In the genomic region with DNA sequence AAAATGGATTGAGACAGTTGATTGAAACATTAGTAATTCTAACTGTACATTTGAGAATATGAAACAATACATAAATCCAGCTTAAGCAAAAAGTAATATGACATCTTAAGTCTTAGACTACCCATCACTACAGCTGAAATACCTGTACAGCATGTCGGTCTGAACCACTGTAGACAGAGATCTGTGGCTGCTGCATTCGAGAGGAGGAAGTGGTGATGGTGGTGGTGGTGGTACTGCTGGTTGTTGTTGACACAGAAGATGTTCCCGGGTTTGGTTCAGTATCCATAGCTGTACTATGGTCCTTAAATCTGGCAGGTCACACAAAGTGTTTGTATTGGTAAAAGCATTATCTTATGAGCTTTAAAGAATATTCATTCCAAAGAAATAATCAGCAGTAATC, we compare ENCODE assay signal across 8 cellular contexts. TPM values are rescaled to one million over a fixed set of nuclear protein-coding genes. Genes with fewer than 3 reads are reported as not detected.
A peak's percentile ranks its signal among the peaks of the same experiment; 100 is the strongest.
DNase-seq lines count a peak whose midpoint lies in the region; ATAC-seq and TF ChIP-seq lines count a peak whose summit lies in the region.

No MANE protein-coding gene starts in this region.

- no peaks in the 10 kb centered on the region for H3K9me3 ChIP-seq in testis

- H3K4me3 Mint-ChIP-seq in T-helper 2 cell treated with Interferon-gamma antibody and Interleukin-4, amounts not matched to agents 5 μg/mL and 100 μg/mL, for 36 hours, result peak overlapping the region; percentile 74
- H3K4me3 Mint-ChIP-seq in chondrocyte (ENCODE audit: unreplicated experiment), result peak overlapping the region; percentile 17

- H3K36me3 Mint-ChIP-seq in T-helper 2 cell treated with Interferon-gamma antibody and Interleukin-4, amounts not matched to agents 5 μg/mL and 100 μg/mL, for 36 hours (ENCODE audit: low read depth), result peaks cover 37% of the 10 kb centered on the region
- peaks cover 10% of the 10 kb centered on the region for H3K36me3 Mint-ChIP-seq in chondrocyte (ENCODE audit: low read depth)

- H3K36me3 ChIP-seq in testis (ENCODE audit: low read depth, missing control alignments), result peaks cover 3% of the 10 kb centered on the region

- TF ChIP-seq POLR2A in testis (IDR thresholded peaks at IDR 0.05), result no peak

- peak; percentile 34 for ATAC-seq in GM21423 (IDR thresholded peaks at IDR 0.05; ENCODE audit: unreplicated experiment)

- no peaks in the 10 kb centered on the region for H3K9me3 Mint-ChIP-seq in T-helper 2 cell treated with Interferon-gamma antibody and Interleukin-4, amounts not matched to agents 5 μg/mL and 100 μg/mL, for 36 hours
- H3K9me3 Mint-ChIP-seq in chondrocyte (ENCODE audit: low read depth), result no peaks in the 10 kb centered on the region

- peaks cover 7% of the 10 kb centered on the region for H3K4me1 ChIP-seq in testis

- peak overlapping the region; percentile 71 for H3K27ac Mint-ChIP-seq in T-helper 2 cell treated with Interferon-gamma antibody and Interleukin-4, amounts not matched to agents 5 μg/mL and 100 μg/mL, for 36 hours
- H3K27ac Mint-ChIP-seq in chondrocyte (ENCODE audit: unreplicated experiment), result peak overlapping the region; percentile 2

- H3K27ac ChIP-seq in testis, result no peak overlapping the region

- H3K4me3 ChIP-seq in testis, result no peak overlapping the region

- intact Hi-C loops in testis (cut with DNase I; ENCODE audit: low total_unique reads), result no loop called here

- peak; percentile 45 for DNase-seq in T-helper 2 cell treated with Interferon-gamma antibody and Interleukin-4, amounts not matched to agents 5 μg/mL and 100 μg/mL, for 36 hours (ENCODE audit: low spot score)
- DNase-seq in chondrocyte (ENCODE audit: low spot score), result no peak
- peak; percentile 14 to 30 for DNase-seq in stimulated activated CD8-positive, alpha-beta memory T cell treated with anti-CD3 and anti-CD28 coated beads, Interleukin-7, amount 100 ng/mL, for 4 hours (ENCODE audit: low read depth in 2 of 2)
- no peak for DNase-seq in GDM1 (lab: John Stamatoyannopoulos, UW)
- no peak for DNase-seq in GOT3 (lab: John Stamatoyannopoulos, UW)
- DNase-seq in testis, result no peak
- DNase-seq in DMS53 (lab: John Stamatoyannopoulos, UW), result no peak

- no peak for TF ChIP-seq CTCF in chondrocyte (IDR thresholded peaks at IDR 0.05)
- no peak for TF ChIP-seq CTCF in testis (IDR thresholded peaks at IDR 0.05)

- no peaks in the 10 kb centered on the region for H3K27me3 Mint-ChIP-seq in T-helper 2 cell treated with Interferon-gamma antibody and Interleukin-4, amounts not matched to agents 5 μg/mL and 100 μg/mL, for 36 hours (ENCODE audit: low read depth)
- no peaks in the 10 kb centered on the region for H3K27me3 Mint-ChIP-seq in chondrocyte (ENCODE audit: low read depth)

- H3K27me3 ChIP-seq in testis, result no peaks in the 10 kb centered on the region

- 80 to 85% methylated on average over 3 of the region's 3 CpGs for WGBS in testis, 2 donors

- peaks cover 33% of the 10 kb centered on the region for H3K4me1 Mint-ChIP-seq in T-helper 2 cell treated with Interferon-gamma antibody and Interleukin-4, amounts not matched to agents 5 μg/mL and 100 μg/mL, for 36 hours (ENCODE audit: low read depth)
- peaks cover 23% of the 10 kb centered on the region for H3K4me1 Mint-ChIP-seq in chondrocyte (ENCODE audit: low read depth)

RNA-seq across cellular contexts. Expression of gene PHC3, which starts 2.9 kb away (rescaled TPM):
- 45.6 to 52.6 TPM (median 45.8 TPM) in 3 replicates for total RNA-seq in chondrocyte
- total RNA-seq in testis, result 10 to 100 TPM; 93.5 to 96.1 TPM
- polyA plus RNA-seq in testis (ENCODE audit: insufficient read depth, low read depth, low replicate concordance), result 24.8 TPM

RNA-seq across cellular contexts. Expression of gene PRKCI, which starts 43.6 kb away (rescaled TPM):
- total RNA-seq in chondrocyte (36.7 to 59.8 TPM (median 55.4 TPM) in 3 replicates), testis (100 to 1,000 TPM in 1 of 2 donors, 10 to 100 TPM in 1; 96.5 to 100 TPM)
- polyA plus RNA-seq in testis (ENCODE audit: insufficient read depth, low read depth, low replicate concordance), result 25.6 TPM

Comparison
In these comparisons a context has a peak if more than half of its experiments do, and no peak if none do; other contexts are left out.
1. DNase-seq: peak in T-helper 2 cell treated with Interferon-gamma antibody and Interleukin-4, amounts not matched to agents 5 μg/mL and 100 μg/mL, for 36 hours (single experiment) and stimulated activated CD8-positive, alpha-beta memory T cell treated with anti-CD3 and anti-CD28 coated beads, Interleukin-7, amount 100 ng/mL, for 4 hours (2 of 2); none in chondrocyte (single experiment), GDM1 (single experiment), GOT3 (single experiment), testis (single experiment) and DMS53 (single experiment).